ENCODE assay signal across 26 cellular contexts in the genomic region with DNA sequence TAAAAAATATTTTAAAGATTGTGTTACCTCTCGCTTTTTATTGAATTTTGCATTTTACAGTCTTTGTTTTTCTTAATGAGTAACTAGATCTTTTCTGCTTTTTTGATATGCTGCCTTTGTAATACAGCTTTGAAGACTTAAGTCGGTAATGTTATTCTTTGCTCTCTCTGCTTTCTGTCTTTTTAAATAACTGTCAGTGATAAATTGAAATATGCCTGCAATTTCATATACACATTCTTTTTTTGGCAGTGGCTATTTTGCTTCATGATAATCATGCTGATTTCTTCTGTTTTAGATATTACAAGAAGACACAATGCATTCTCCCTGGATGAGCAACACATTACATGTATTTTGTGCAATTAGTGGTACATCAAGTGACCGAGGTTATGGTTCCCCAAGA. TPM values are rescaled to one million over a fixed set of nuclear protein-coding genes. Genes with fewer than 3 reads are reported as not detected.
"Had no signal": no experiment of that assay in that cellular context is flagged by ENCODE, and none has a peak within 500 bp of the region (broad histone marks: within the 10 kb centered on the region; RNA-seq: fewer than 3 reads in every experiment).

No MANE protein-coding gene starts in this region.

- H3K36me3 ChIP-seq: adrenal gland, colonic mucosa, WERI-Rb-1 had no signal

- H3K27me3 ChIP-seq: ascending aorta, colonic mucosa, gastroesophageal sphincter, heart right ventricle, hepatocyte had no signal

- H3K9me3 ChIP-seq: adrenal gland, ascending aorta, colonic mucosa, gastroesophageal sphincter, heart right ventricle had no signal

- H3K4me1 ChIP-seq: adrenal gland, ascending aorta, colonic mucosa, gastroesophageal sphincter, heart right ventricle had no signal

- DNase-seq: activated B cell treated with CpG ODN at 0.5 μM for 24 hours; activated CD4-positive, alpha-beta memory T cell treated with anti-CD3 and anti-CD28 coated beads for 36 hours; activated CD4-positive, alpha-beta T cell treated with anti-CD3 and anti-CD28 coated beads for 36 hours; activated CD4-positive, alpha-beta T cell treated with anti-CD3 and anti-CD28 coated beads, Interleukin-2, amount 10 ng/mL, durations not matched to agents 24 days and 14 days; activated CD4-positive, CD25-positive, alpha-beta regulatory T cell treated with anti-CD3 and anti-CD28 coated beads, Interleukin-2, amount 50 U/mL, for 72 hours; activated CD8-positive, alpha-beta memory T cell treated with anti-CD3 and anti-CD28 coated beads, Interleukin-2, amount 10 ng/mL, durations not matched to agents 7 days and 5 days; activated CD8-positive, alpha-beta memory T cell treated with anti-CD3 and anti-CD28 coated beads, Interleukin-2, amount 50 U/mL, for 4 hours; activated CD8-positive, alpha-beta T cell treated with anti-CD3 and anti-CD28 coated beads, Interleukin-2, amount 10 ng/mL, durations not matched to agents 7 days and 5 days; activated effector memory CD4-positive, alpha-beta T cell treated with anti-CD3 and anti-CD28 coated beads, Interleukin-2, amount 50 U/mL, for 16 hours; activated naive CD4-positive, alpha-beta T cell treated with anti-CD3 and anti-CD28 coated beads for 36 hours; activated naive CD8-positive, alpha-beta T cell treated with anti-CD3 and anti-CD28 coated beads for 36 hours; activated naive CD8-positive, alpha-beta T cell treated with anti-CD3 and anti-CD28 coated beads, Interleukin-2, amount 50 U/mL, for 24 hours; activated T-cell treated with anti-CD3 and anti-CD28 coated beads, Interleukin-2, amount 50 U/mL, for 1 hour; activated T-cell treated with anti-CD3 and anti-CD28 coated beads, Interleukin-2, amount 50 U/mL, for 48 hours; adrenal gland; colonic mucosa; effector CD8-positive, alpha-beta T cell; foreskin melanocyte; heart right ventricle; T-helper 1 cell; T-helper 17 cell; T1000; WERI-Rb-1 had no signal

- H3K27ac ChIP-seq: adrenal gland, ascending aorta, colonic mucosa, gastroesophageal sphincter, heart right ventricle, hepatocyte, WERI-Rb-1 had no signal

- H3K4me3 ChIP-seq: adrenal gland, ascending aorta, colonic mucosa, gastroesophageal sphincter, heart right ventricle, hepatocyte had no signal

RNA-seq across cellular contexts. Expression of a gene that starts 42.0 kb away (rescaled TPM):
- total RNA-seq: activated CD8-positive, alpha-beta memory T cell treated with anti-CD3 and anti-CD28 coated beads, Interleukin-2, amount 10 ng/mL, durations not matched to agents 7 days and 5 days had no signal
